1 cellular context compared by ENCODE assay signal in the genomic region with DNA sequence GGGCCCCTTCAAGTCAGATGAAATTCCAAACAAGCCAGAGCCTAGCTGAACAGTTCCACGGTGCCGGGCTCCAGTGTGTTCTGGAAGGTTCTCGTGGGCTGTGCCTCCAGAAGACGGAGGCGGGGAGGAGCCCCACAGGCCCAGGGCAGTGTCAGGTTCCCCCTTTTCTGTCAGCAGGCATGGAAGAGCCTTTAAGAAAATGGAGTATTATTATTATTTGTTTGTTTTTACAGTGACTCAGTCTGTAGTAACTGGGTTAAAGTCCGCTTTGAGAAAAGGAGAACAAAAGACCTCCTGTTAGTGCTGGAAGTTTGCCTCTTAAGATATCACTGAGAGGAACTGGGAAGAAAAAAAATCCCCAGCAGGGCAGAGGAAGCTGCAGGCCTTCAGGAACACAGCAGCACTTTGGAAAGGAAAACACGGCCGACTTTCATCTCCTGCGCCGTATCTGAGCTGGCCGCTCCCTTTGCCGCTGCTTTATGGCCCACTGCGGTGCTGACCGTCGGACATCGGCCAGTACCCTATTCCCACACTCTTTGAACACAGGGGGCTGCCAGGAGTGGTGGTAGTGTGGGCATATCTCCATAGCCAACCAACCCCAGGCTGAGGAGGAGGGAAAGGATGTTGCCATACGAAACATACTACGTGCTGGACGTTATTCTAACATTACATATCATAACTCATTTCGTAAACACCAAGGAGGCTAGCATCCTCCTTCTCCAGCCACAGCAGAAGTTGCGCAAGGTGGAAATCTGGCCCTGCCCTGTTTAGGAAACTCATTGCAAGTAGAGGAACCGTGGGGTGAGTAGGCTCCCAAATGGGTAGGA.
TF ChIP-seq lines count a peak whose summit lies in the region.

No MANE protein-coding gene starts in this region.

TF ChIP-seq in HepG2, 621 proteins besides CTCF, POLR2A, EP300 and RAD21 (continued from another document and continues in another):
- TF ChIP-seq, protein P1, sequence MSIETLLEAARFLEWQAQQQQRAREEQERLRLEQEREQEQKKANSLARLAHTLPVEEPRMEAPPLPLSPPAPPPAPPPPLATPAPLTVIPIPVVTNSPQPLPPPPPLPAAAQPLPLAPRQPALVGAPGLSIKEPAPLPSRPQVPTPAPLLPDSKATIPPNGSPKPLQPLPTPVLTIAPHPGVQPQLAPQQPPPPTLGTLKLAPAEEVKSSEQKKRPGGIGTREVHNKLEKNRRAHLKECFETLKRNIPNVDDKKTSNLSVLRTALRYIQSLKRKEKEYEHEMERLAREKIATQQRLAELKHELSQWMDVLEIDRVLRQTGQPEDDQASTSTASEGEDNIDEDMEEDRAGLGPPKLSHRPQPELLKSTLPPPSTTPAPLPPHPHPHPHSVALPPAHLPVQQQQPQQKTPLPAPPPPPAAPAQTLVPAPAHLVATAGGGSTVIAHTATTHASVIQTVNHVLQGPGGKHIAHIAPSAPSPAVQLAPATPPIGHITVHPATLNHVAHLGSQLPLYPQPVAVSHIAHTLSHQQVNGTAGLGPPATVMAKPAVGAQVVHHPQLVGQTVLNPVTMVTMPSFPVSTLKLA (IDR thresholded peaks at IDR 0.05) = no peak
- TF ChIP-seq ZNF484 (CRISPR knock-in tag; IDR thresholded peaks at IDR 0.05; ENCODE audit: borderline replicate concordance, low read depth) = no peak
- TF ChIP-seq, protein P2, sequence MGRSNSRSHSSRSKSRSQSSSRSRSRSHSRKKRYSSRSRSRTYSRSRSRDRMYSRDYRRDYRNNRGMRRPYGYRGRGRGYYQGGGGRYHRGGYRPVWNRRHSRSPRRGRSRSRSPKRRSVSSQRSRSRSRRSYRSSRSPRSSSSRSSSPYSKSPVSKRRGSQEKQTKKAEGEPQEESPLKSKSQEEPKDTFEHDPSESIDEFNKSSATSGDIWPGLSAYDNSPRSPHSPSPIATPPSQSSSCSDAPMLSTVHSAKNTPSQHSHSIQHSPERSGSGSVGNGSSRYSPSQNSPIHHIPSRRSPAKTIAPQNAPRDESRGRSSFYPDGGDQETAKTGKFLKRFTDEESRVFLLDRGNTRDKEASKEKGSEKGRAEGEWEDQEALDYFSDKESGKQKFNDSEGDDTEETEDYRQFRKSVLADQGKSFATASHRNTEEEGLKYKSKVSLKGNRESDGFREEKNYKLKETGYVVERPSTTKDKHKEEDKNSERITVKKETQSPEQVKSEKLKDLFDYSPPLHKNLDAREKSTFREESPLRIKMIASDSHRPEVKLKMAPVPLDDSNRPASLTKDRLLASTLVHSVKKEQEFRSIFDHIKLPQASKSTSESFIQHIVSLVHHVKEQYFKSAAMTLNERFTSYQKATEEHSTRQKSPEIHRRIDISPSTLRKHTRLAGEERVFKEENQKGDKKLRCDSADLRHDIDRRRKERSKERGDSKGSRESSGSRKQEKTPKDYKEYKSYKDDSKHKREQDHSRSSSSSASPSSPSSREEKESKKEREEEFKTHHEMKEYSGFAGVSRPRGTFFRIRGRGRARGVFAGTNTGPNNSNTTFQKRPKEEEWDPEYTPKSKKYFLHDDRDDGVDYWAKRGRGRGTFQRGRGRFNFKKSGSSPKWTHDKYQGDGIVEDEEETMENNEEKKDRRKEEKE (IDR thresholded peaks at IDR 0.05) = no peak
- peak; percentile 41; the same call in 1 of the 2 replicates for TF ChIP-seq ZNF264 (CRISPR knock-in tag; IDR thresholded peaks at IDR 0.05)
- no peak for TF ChIP-seq ZNF235 (CRISPR knock-in tag; IDR thresholded peaks at IDR 0.05; ENCODE audit: borderline replicate concordance)
- no peak for TF ChIP-seq SYNCRIP (IDR thresholded peaks at IDR 0.05; ENCODE audit: insufficient read depth, low read depth, low read length)
- no peak for TF ChIP-seq ZNF660 (CRISPR knock-in tag; IDR thresholded peaks at IDR 0.05; ENCODE audit: borderline replicate concordance, low read depth)
- peak; percentile 37 for TF ChIP-seq XRCC5 (optimal IDR thresholded peaks at IDR 0.05; ENCODE audit: low read length)
- TF ChIP-seq, protein P3, sequence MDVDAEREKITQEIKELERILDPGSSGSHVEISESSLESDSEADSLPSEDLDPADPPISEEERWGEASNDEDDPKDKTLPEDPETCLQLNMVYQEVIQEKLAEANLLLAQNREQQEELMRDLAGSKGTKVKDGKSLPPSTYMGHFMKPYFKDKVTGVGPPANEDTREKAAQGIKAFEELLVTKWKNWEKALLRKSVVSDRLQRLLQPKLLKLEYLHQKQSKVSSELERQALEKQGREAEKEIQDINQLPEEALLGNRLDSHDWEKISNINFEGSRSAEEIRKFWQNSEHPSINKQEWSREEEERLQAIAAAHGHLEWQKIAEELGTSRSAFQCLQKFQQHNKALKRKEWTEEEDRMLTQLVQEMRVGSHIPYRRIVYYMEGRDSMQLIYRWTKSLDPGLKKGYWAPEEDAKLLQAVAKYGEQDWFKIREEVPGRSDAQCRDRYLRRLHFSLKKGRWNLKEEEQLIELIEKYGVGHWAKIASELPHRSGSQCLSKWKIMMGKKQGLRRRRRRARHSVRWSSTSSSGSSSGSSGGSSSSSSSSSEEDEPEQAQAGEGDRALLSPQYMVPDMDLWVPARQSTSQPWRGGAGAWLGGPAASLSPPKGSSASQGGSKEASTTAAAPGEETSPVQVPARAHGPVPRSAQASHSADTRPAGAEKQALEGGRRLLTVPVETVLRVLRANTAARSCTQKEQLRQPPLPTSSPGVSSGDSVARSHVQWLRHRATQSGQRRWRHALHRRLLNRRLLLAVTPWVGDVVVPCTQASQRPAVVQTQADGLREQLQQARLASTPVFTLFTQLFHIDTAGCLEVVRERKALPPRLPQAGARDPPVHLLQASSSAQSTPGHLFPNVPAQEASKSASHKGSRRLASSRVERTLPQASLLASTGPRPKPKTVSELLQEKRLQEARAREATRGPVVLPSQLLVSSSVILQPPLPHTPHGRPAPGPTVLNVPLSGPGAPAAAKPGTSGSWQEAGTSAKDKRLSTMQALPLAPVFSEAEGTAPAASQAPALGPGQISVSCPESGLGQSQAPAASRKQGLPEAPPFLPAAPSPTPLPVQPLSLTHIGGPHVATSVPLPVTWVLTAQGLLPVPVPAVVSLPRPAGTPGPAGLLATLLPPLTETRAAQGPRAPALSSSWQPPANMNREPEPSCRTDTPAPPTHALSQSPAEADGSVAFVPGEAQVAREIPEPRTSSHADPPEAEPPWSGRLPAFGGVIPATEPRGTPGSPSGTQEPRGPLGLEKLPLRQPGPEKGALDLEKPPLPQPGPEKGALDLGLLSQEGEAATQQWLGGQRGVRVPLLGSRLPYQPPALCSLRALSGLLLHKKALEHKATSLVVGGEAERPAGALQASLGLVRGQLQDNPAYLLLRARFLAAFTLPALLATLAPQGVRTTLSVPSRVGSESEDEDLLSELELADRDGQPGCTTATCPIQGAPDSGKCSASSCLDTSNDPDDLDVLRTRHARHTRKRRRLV (CRISPR knock-in tag; IDR thresholded peaks at IDR 0.05) = no peak
- no peak for TF ChIP-seq ISX (CRISPR knock-in tag; conservative IDR thresholded peaks at IDR 0.05)
- peak; percentile 72; the same call in 1 of the 2 replicates for TF ChIP-seq SOX5 (CRISPR knock-in tag; IDR thresholded peaks at IDR 0.05; ENCODE audit: borderline replicate concordance)
- no peak for TF ChIP-seq CBX2 (IDR thresholded peaks at IDR 0.05; ENCODE audit: low read depth, low read length)
- TF ChIP-seq CBX2 (CRISPR knock-in tag; IDR thresholded peaks at IDR 0.05; ENCODE audit: low read depth) = no peak
- peak; percentile 51; the same call in 1 of the 2 replicates for TF ChIP-seq KDM2A (CRISPR knock-in tag; IDR thresholded peaks at IDR 0.05; ENCODE audit: borderline replicate concordance, low read depth)
- TF ChIP-seq ZNF709 (CRISPR knock-in tag; IDR thresholded peaks at IDR 0.05) = no peak
- TF ChIP-seq ZNF543 (CRISPR knock-in tag; IDR thresholded peaks at IDR 0.05) = 0 out of 2 replicates have a peak, but pooled peaks have one; percentile 23
- TF ChIP-seq, protein P4, sequence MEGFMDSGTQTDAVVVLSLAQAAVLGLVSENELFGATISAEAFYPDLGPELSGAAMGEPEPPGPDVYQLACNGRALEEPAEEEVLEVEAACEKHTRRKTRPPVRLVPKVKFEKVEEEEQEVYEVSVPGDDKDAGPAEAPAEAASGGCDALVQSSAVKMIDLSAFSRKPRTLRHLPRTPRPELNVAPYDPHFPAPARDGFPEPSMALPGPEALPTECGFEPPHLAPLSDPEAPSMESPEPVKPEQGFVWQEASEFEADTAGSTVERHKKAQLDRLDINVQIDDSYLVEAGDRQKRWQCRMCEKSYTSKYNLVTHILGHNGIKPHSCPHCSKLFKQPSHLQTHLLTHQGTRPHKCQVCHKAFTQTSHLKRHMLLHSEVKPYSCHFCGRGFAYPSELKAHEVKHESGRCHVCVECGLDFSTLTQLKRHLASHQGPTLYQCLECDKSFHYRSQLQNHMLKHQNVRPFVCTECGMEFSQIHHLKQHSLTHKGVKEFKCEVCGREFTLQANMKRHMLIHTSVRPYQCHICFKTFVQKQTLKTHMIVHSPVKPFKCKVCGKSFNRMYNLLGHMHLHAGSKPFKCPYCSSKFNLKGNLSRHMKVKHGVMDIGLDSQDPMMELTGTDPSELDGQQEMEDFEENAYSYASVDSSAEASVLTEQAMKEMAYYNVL (CRISPR knock-in tag; IDR thresholded peaks at IDR 0.05; ENCODE audit: borderline replicate concordance) = peak; percentile 75; the same call in 1 of the 2 replicates
- TF ChIP-seq, protein P5, sequence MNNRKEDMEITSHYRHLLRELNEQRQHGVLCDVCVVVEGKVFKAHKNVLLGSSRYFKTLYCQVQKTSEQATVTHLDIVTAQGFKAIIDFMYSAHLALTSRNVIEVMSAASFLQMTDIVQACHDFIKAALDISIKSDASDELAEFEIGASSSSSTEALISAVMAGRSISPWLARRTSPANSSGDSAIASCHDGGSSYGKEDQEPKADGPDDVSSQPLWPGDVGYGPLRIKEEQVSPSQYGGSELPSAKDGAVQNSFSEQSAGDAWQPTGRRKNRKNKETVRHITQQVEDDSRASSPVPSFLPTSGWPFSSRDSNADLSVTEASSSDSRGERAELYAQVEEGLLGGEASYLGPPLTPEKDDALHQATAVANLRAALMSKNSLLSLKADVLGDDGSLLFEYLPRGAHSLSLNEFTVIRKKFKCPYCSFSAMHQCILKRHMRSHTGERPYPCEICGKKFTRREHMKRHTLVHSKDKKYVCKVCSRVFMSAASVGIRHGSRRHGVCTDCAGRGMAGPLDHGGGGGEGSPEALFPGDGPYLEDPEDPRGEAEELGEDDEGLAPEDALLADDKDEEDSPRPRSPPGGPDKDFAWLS (CRISPR knock-in tag; IDR thresholded peaks at IDR 0.05; ENCODE audit: borderline replicate concordance) = no peak
- TF ChIP-seq, protein P6, sequence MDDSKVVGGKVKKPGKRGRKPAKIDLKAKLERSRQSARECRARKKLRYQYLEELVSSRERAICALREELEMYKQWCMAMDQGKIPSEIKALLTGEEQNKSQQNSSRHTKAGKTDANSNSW (CRISPR knock-in tag; IDR thresholded peaks at IDR 0.05; ENCODE audit: borderline replicate concordance) = no peak
- TF ChIP-seq ZNF619 (CRISPR knock-in tag; IDR thresholded peaks at IDR 0.05) = no peak
- TF ChIP-seq ZNF746 (CRISPR knock-in tag; IDR thresholded peaks at IDR 0.05) = no peak
- TF ChIP-seq ZNF17 (CRISPR knock-in tag; IDR thresholded peaks at IDR 0.05) = no peak
- TF ChIP-seq, protein P7, sequence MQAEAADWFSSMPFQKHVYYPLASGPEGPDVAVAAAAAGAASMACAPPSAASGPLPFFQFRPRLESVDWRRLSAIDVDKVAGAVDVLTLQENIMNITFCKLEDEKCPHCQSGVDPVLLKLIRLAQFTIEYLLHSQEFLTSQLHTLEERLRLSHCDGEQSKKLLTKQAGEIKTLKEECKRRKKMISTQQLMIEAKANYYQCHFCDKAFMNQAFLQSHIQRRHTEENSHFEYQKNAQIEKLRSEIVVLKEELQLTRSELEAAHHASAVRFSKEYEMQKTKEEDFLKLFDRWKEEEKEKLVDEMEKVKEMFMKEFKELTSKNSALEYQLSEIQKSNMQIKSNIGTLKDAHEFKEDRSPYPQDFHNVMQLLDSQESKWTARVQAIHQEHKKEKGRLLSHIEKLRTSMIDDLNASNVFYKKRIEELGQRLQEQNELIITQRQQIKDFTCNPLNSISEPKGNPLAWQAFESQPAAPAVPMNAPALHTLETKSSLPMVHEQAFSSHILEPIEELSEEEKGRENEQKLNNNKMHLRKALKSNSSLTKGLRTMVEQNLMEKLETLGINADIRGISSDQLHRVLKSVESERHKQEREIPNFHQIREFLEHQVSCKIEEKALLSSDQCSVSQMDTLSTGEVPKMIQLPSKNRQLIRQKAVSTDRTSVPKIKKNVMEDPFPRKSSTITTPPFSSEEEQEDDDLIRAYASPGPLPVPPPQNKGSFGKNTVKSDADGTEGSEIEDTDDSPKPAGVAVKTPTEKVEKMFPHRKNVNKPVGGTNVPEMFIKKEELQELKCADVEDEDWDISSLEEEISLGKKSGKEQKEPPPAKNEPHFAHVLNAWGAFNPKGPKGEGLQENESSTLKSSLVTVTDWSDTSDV (CRISPR knock-in tag; IDR thresholded peaks at IDR 0.05) = no peak
- TF ChIP-seq, protein P8, sequence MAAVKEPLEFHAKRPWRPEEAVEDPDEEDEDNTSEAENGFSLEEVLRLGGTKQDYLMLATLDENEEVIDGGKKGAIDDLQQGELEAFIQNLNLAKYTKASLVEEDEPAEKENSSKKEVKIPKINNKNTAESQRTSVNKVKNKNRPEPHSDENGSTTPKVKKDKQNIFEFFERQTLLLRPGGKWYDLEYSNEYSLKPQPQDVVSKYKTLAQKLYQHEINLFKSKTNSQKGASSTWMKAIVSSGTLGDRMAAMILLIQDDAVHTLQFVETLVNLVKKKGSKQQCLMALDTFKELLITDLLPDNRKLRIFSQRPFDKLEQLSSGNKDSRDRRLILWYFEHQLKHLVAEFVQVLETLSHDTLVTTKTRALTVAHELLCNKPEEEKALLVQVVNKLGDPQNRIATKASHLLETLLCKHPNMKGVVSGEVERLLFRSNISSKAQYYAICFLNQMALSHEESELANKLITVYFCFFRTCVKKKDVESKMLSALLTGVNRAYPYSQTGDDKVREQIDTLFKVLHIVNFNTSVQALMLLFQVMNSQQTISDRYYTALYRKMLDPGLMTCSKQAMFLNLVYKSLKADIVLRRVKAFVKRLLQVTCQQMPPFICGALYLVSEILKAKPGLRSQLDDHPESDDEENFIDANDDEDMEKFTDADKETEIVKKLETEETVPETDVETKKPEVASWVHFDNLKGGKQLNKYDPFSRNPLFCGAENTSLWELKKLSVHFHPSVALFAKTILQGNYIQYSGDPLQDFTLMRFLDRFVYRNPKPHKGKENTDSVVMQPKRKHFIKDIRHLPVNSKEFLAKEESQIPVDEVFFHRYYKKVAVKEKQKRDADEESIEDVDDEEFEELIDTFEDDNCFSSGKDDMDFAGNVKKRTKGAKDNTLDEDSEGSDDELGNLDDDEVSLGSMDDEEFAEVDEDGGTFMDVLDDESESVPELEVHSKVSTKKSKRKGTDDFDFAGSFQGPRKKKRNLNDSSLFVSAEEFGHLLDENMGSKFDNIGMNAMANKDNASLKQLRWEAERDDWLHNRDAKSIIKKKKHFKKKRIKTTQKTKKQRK (IDR thresholded peaks at IDR 0.05; ENCODE audit: low read length) = no peak
- TF ChIP-seq, protein P9, sequence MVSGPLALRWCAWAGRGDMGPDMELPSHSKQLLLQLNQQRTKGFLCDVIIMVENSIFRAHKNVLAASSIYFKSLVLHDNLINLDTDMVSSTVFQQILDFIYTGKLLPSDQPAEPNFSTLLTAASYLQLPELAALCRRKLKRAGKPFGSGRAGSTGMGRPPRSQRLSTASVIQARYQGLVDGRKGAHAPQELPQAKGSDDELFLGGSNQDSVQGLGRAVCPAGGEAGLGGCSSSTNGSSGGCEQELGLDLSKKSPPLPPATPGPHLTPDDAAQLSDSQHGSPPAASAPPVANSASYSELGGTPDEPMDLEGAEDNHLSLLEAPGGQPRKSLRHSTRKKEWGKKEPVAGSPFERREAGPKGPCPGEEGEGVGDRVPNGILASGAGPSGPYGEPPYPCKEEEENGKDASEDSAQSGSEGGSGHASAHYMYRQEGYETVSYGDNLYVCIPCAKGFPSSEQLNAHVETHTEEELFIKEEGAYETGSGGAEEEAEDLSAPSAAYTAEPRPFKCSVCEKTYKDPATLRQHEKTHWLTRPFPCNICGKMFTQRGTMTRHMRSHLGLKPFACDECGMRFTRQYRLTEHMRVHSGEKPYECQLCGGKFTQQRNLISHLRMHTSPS (CRISPR knock-in tag; IDR thresholded peaks at IDR 0.05; ENCODE audit: low read depth) = no peak
- peak; percentile 71; the same call in 1 of the 2 replicates for TF ChIP-seq NCOR1 (IDR thresholded peaks at IDR 0.05; ENCODE audit: borderline replicate concordance, low read length)
- no peak; the same call in 1 of the 2 replicates for TF ChIP-seq NR2F6 (IDR thresholded peaks at IDR 0.05)
- peak; percentile 11; the same call in 1 of the 2 replicates for TF ChIP-seq NR2F6 (CRISPR knock-in tag; IDR thresholded peaks at IDR 0.05)
